ENCODE assay signal across 9 cellular contexts in genomic region chr7:92716825-92717580, GRCh38.
DNase-seq lines count a peak whose midpoint lies in the region; ATAC-seq and TF ChIP-seq lines count a peak whose summit lies in the region.
"Had no signal": no experiment of that assay in that cellular context is flagged by ENCODE, and none has a peak within 500 bp of the region (broad histone marks: within the 10 kb centered on the region; RNA-seq: fewer than 3 reads in every experiment).

No MANE protein-coding gene starts in this region.

- no peak for DNase-seq in Calu3
- peak; percentile 38 for DNase-seq in epithelial cell of esophagus (ENCODE audit: low read depth)
- no peak for DNase-seq in OCI-M1 (lab: John Stamatoyannopoulos, UW)
- DNase-seq in DMS53 (lab: John Stamatoyannopoulos, UW): no peak
- no peak for DNase-seq in NOMO-1 (lab: John Stamatoyannopoulos, UW; ENCODE audit: unreplicated experiment in 2 of 2)
- DNase-seq: NCI-H524 treated with DMSO at 0.1 percent for 48 hours had no signal

- H3K27ac Mint-ChIP-seq in Calu3 (ENCODE audit: unreplicated experiment): peak overlapping the region; percentile 83

- H3K27me3 Mint-ChIP-seq in Calu3 (ENCODE audit: unreplicated experiment): no peaks in the 10 kb centered on the region

- peaks cover 48% of the 10 kb centered on the region for H3K4me1 Mint-ChIP-seq in Calu3 (ENCODE audit: low read depth, unreplicated experiment)

- peaks cover 40% of the 10 kb centered on the region for H3K36me3 Mint-ChIP-seq in Calu3 (ENCODE audit: insufficient read depth, unreplicated experiment)

- H3K36me3 ChIP-seq in rectal smooth muscle tissue (ENCODE audit: control insufficient read depth, insufficient read depth, low read length): peaks cover 2% of the 10 kb centered on the region

- H3K9me3 Mint-ChIP-seq in Calu3 (ENCODE audit: low read depth, unreplicated experiment): no peaks in the 10 kb centered on the region

- TF ChIP-seq CTCF in Calu3 (IDR thresholded peaks at IDR 0.05; ENCODE audit: unreplicated experiment): no peak
- no peak for TF ChIP-seq CTCF in VCaP (conservative IDR thresholded peaks at IDR 0.05)
- TF ChIP-seq CTCF in epithelial cell of esophagus (IDR thresholded peaks at IDR 0.05; ENCODE audit: insufficient read depth, low read depth, low read length, missing control alignments): no peak

- intact Hi-C loops in Calu3 (cut with micrococcal nuclease; ENCODE audit: unreplicated experiment): no loop called here

- CTCF ChIA-PET in Calu3 (lab: Charles Lee): interaction anchor here (0.9 to 1.2 kb wide), 2 partner anchors 44 to 116 kb away, joined by 3 to 4 read pairs; no protein-coding TSS in a partner anchor

- ATAC-seq in HG02852 (IDR thresholded peaks at IDR 0.05; ENCODE audit: unreplicated experiment): no peak

- H3K4me3 ChIP-seq in epithelial cell of esophagus (ENCODE audit: low read length) (no peak overlapping the region), rectal smooth muscle tissue (ENCODE audit: low read length) (peak overlapping the region; percentile 57)

- peaks cover 13% of the 10 kb centered on the region for H3K4me1 ChIP-seq in rectal smooth muscle tissue (ENCODE audit: control insufficient read depth, insufficient read depth, low read length)

- peak overlapping the region; percentile 83 for H3K27ac ChIP-seq in VCaP
- H3K27ac ChIP-seq in rectal smooth muscle tissue (ENCODE audit: low read depth, low read length): peak overlapping the region; percentile 87

- no peaks in the 10 kb centered on the region for H3K27me3 ChIP-seq in rectal smooth muscle tissue (ENCODE audit: control insufficient read depth, insufficient read depth, low read length)

- peak overlapping the region; percentile 65 for H3K4me3 Mint-ChIP-seq in Calu3 (ENCODE audit: low read depth, unreplicated experiment)

- H3K9ac ChIP-seq in rectal smooth muscle tissue (ENCODE audit: low read length): no peak overlapping the region

- no TSS peak for BruUV-seq in Calu3 (replicated peaks; lab: Mats Ljungman, UMichigan)
